Comparison of ENCODE assay signal across 18 cellular contexts in the genomic region with DNA sequence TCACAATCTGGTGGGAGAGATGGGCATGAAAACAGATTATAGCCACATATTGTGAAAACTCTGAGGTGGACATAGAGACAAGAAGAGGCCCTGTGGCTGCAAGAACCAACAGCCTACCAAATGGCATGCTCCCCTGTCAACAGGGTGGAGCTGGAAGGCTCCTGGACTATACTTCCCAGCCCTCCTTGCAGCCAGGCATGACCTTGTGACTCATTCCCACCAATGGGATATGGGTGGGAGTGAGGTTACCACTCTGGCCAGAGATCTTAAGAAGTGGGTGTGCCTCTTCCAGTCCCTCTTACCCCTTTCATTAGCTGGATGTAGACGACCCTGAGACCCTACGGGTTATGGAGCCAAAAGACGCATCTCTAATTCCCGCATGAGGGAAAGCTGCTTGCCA.
DNase-seq lines count a peak whose midpoint lies in the region; ATAC-seq and TF ChIP-seq lines count a peak whose summit lies in the region.
"Had no signal": no experiment of that assay in that cellular context is flagged by ENCODE, and none has a peak within 500 bp of the region (broad histone marks: within the 10 kb centered on the region; RNA-seq: fewer than 3 reads in every experiment).

No MANE protein-coding gene starts in this region.

- H3K4me1 ChIP-seq in RWPE2 (ENCODE audit: insufficient read depth, poor library complexity, severe bottlenecking) (no peaks in the 10 kb centered on the region), neural progenitor cell (no peaks in the 10 kb centered on the region), SK-N-SH (ENCODE audit: control insufficient read depth in 1 of 2, insufficient read depth in 2 of 2, low read depth in 1 of 2, low read length in 1 of 2) (peaks cover 0 to 6% of the 10 kb centered on the region in 2 experiments; a peak in 2 of 4 replicates)

- peaks cover 5% of the 10 kb centered on the region for H3K4me1 Mint-ChIP-seq in stimulated activated naive CD8-positive, alpha-beta T cell treated with anti-CD3 and anti-CD28 coated beads, Interleukin-15, amount 100 ng/mL, for 72 hours
- peaks cover 3% of the 10 kb centered on the region for H3K4me1 Mint-ChIP-seq in neural progenitor cell

- CTCF ChIA-PET in SK-N-SH (lab: Yijun Ruan, JAX): interaction anchor here (0.9 kb wide), 1 partner anchor 20 kb away, joined by 3 read pairs; no protein-coding TSS in a partner anchor

- no peaks in the 10 kb centered on the region for H3K9me2 ChIP-seq in SK-N-SH

- DNase-seq in stimulated activated naive CD8-positive, alpha-beta T cell treated with anti-CD3 and anti-CD28 coated beads, Interleukin-15, Interleukin-2, amounts not matched to agents 100 U/mL and 50 U/mL, for 24 hours: no peak
- DNase-seq in stimulated activated naive CD8-positive, alpha-beta T cell treated with anti-CD3 and anti-CD28 coated beads, Interleukin-15, amount 100 ng/mL, for 72 hours: no peak
- DNase-seq in RWPE2 (ENCODE audit: low spot score): no peak
- DNase-seq in fibroblast of mammary gland (ENCODE audit: low read depth): peak; percentile 15
- DNase-seq in neural progenitor cell (ENCODE audit: low spot score): peak; percentile 16
- DNase-seq in SK-N-SH: no peak
- no peak for DNase-seq in A172 (ENCODE audit: low spot score)
- no peak for DNase-seq in glomerular visceral epithelial cell (ENCODE audit: extremely low spot score)
- DNase-seq: DMS153, EL, Karpas-422, MG63, NCI-H1105 treated with DMSO at 0.1 percent for 48 hours, NCI-H187, NCI-H226, NCI-H524 treated with DMSO at 0.1 percent for 48 hours, SHP77 had no signal

- H3K27me3 ChIP-seq in RWPE2 (ENCODE audit: insufficient read depth, poor library complexity, severe bottlenecking) (no peaks in the 10 kb centered on the region), neural progenitor cell (no peaks in the 10 kb centered on the region), SK-N-SH (ENCODE audit: insufficient read depth) (no peaks in the 10 kb centered on the region; the same call in 1 of the 2 replicates)
- H3K27me3 ChIP-seq: MG63 had no signal

- TF ChIP-seq EP300 in SK-N-SH (IDR thresholded peaks at IDR 0.05; ENCODE audit: borderline replicate concordance in 1 of 2, low read depth in 1 of 2, low read length in 1 of 2): no peak

- H2AFZ ChIP-seq in neural progenitor cell (replicated peaks) (no peak overlapping the region), SK-N-SH (ENCODE audit: low read depth) (no peak overlapping the region)

- H3K9me3 ChIP-seq in RWPE2 (ENCODE audit: severe bottlenecking) (no peaks in the 10 kb centered on the region), neural progenitor cell (ENCODE audit: low read depth) (no peaks in the 10 kb centered on the region), SK-N-SH (no peaks in the 10 kb centered on the region)
- H3K9me3 ChIP-seq: MG63 had no signal

- POLR2A ChIA-PET in SK-N-SH (lab: Yijun Ruan, JAX): no interaction called here

- H3K27ac ChIP-seq in RWPE2 (ENCODE audit: poor library complexity, severe bottlenecking): no peak overlapping the region
- H3K27ac ChIP-seq in neural progenitor cell: no peak overlapping the region
- no peak overlapping the region for H3K27ac ChIP-seq in SK-N-SH (ENCODE audit: low read depth in 2 of 2, low read length in 1 of 2)
- H3K27ac ChIP-seq: C4-2B had no signal

- H3K79me2 ChIP-seq in neural progenitor cell (ENCODE audit: low read depth): no peaks in the 10 kb centered on the region
- no peaks in the 10 kb centered on the region for H3K79me2 ChIP-seq in SK-N-SH (ENCODE audit: insufficient read depth)

- no peaks in the 10 kb centered on the region for H3K9me3 Mint-ChIP-seq in stimulated activated naive CD8-positive, alpha-beta T cell treated with anti-CD3 and anti-CD28 coated beads, Interleukin-15, amount 100 ng/mL, for 72 hours
- H3K9me3 Mint-ChIP-seq in neural progenitor cell: no peaks in the 10 kb centered on the region

- no peak overlapping the region for H3K4me3 Mint-ChIP-seq in stimulated activated naive CD8-positive, alpha-beta T cell treated with anti-CD3 and anti-CD28 coated beads, Interleukin-15, amount 100 ng/mL, for 72 hours
- no peak overlapping the region for H3K4me3 Mint-ChIP-seq in neural progenitor cell

- peaks cover 25% of the 10 kb centered on the region for H3K27me3 Mint-ChIP-seq in stimulated activated naive CD8-positive, alpha-beta T cell treated with anti-CD3 and anti-CD28 coated beads, Interleukin-15, amount 100 ng/mL, for 72 hours
- H3K27me3 Mint-ChIP-seq in neural progenitor cell (ENCODE audit: insufficient read depth, low read depth): peaks cover 2% of the 10 kb centered on the region

- TF ChIP-seq CTCF in RWPE2 (IDR thresholded peaks at IDR 0.05; ENCODE audit: poor library complexity, severe bottlenecking) (no peak), fibroblast of mammary gland (conservative IDR thresholded peaks at IDR 0.05; ENCODE audit: control insufficient read depth, insufficient read depth, low read depth, low read length) (no peak), neural progenitor cell (IDR thresholded peaks at IDR 0.05) (no peak), SK-N-SH (IDR thresholded peaks at IDR 0.05) (no peak)

- ATAC-seq in stimulated activated naive CD8-positive, alpha-beta T cell treated with anti-CD3 and anti-CD28 coated beads, Interleukin-15, Interleukin-2, amounts not matched to agents 100 U/mL and 50 U/mL, for 24 hours: peak; percentile 52
- no peak for ATAC-seq in stimulated activated naive CD8-positive, alpha-beta T cell treated with anti-CD3 and anti-CD28 coated beads, Interleukin-15, amount 100 ng/mL, for 72 hours
- ATAC-seq in RWPE2 (ENCODE audit: low read depth): peak; percentile 25; the same call in 1 of the 3 replicates

- no peak overlapping the region for H3K27ac Mint-ChIP-seq in stimulated activated naive CD8-positive, alpha-beta T cell treated with anti-CD3 and anti-CD28 coated beads, Interleukin-15, amount 100 ng/mL, for 72 hours
- no peak overlapping the region for H3K27ac Mint-ChIP-seq in neural progenitor cell

- WGBS in SK-N-SH (ENCODE audit: low lambda C conversion rate): 80% methylated on average over 4 of the region's 4 CpGs

- no peak for TF ChIP-seq RAD21 in SK-N-SH (IDR thresholded peaks at IDR 0.05; ENCODE audit: low read length)

- H3K4me2 ChIP-seq in neural progenitor cell: no peak overlapping the region
- H3K4me2 ChIP-seq in SK-N-SH: no peak overlapping the region

- H3F3A ChIP-seq in neural progenitor cell (ENCODE audit: low read depth): no peaks in the 10 kb centered on the region
- H3F3A ChIP-seq in SK-N-SH (replicated peaks; ENCODE audit: insufficient read depth): no peaks in the 10 kb centered on the region

- H3K4me3 ChIP-seq in RWPE2 (ENCODE audit: severe bottlenecking): no peak overlapping the region
- no peak overlapping the region for H3K4me3 ChIP-seq in fibroblast of mammary gland (ENCODE audit: control insufficient read depth, low read depth, low read length)
- H3K4me3 ChIP-seq in neural progenitor cell: no peak overlapping the region
- no peak overlapping the region for H3K4me3 ChIP-seq in SK-N-SH (ENCODE audit: low read depth in 2 of 2, low read length in 1 of 2)
- H3K4me3 ChIP-seq: MG63 had no signal

- H4K20me1 ChIP-seq in neural progenitor cell (ENCODE audit: low read depth) (no peaks in the 10 kb centered on the region), SK-N-SH (ENCODE audit: insufficient read depth) (no peaks in the 10 kb centered on the region)

- H3K36me3 ChIP-seq in RWPE2 (ENCODE audit: low read depth): no peaks in the 10 kb centered on the region
- H3K36me3 ChIP-seq in neural progenitor cell: no peaks in the 10 kb centered on the region
- no peaks in the 10 kb centered on the region for H3K36me3 ChIP-seq in SK-N-SH (replicated peaks in 1 of 2; ENCODE audit: control insufficient read depth in 1 of 2, insufficient read depth in 2 of 2, low read length in 1 of 2)
- H3K36me3 ChIP-seq: MG63 had no signal

- no peaks in the 10 kb centered on the region for H3K36me3 Mint-ChIP-seq in neural progenitor cell

- H3K9ac ChIP-seq in neural progenitor cell (no peak overlapping the region), SK-N-SH (no peak overlapping the region)

TF ChIP-seq in SK-N-SH, 30 proteins besides CTCF, POLR2A, EP300 and RAD21 (continues in another document):
- TF ChIP-seq NRF1 (IDR thresholded peaks at IDR 0.05; ENCODE audit: low read depth, low read length) (no peak), REST (IDR thresholded peaks at IDR 0.05; ENCODE audit: low read depth, low read length) (no peak), CHD2 (IDR thresholded peaks at IDR 0.05; ENCODE audit: low read length, partially characterized antibody) (no peak)

Comparison
In these comparisons a context has a peak if more than half of its experiments do, and no peak if none do; other contexts are left out.
1. DNase-seq: peak in fibroblast of mammary gland (single experiment) and neural progenitor cell (single experiment); none in stimulated activated naive CD8-positive, alpha-beta T cell treated with anti-CD3 and anti-CD28 coated beads, Interleukin-15, Interleukin-2, amounts not matched to agents 100 U/mL and 50 U/mL, for 24 hours (single experiment), stimulated activated naive CD8-positive, alpha-beta T cell treated with anti-CD3 and anti-CD28 coated beads, Interleukin-15, amount 100 ng/mL, for 72 hours (0 of 2), RWPE2 (single experiment), SK-N-SH (single experiment), A172 (single experiment) and glomerular visceral epithelial cell (single experiment).